ENCODE assay signal across 8 cellular contexts in genomic region chr19:7829561-7830271, GRCh38. TPM values are rescaled to one million over a fixed set of nuclear protein-coding genes. Genes with fewer than 3 reads are reported as not detected.
DNase-seq lines count a peak whose midpoint lies in the region; ATAC-seq and TF ChIP-seq lines count a peak whose summit lies in the region.

Gene EVI5L, plus strand, starts transcription at chr19:7830218. Its CDS starts 16,325 bp downstream, at chr19:7846543.

- ATAC-seq in GM18499 (IDR thresholded peaks at IDR 0.05; ENCODE audit: insufficient read depth, unreplicated experiment) (peak; percentile 85), HG02973 (IDR thresholded peaks at IDR 0.05; ENCODE audit: unreplicated experiment) (peak; percentile 77)

- TF ChIP-seq POLR2A in vagina (IDR thresholded peaks at IDR 0.05), result no peak

- no peaks in the 10 kb centered on the region for H3K36me3 ChIP-seq in vagina

- peak within 1 kb of the TSS; percentile 44 for H3K27ac ChIP-seq in vagina

- H3K4me1 ChIP-seq in vagina, result peaks cover 40% of the 10 kb centered on the region

- H3K4me3 ChIP-seq in vagina, result peak within 1 kb of the TSS; percentile 84 to 90

- no peak for TF ChIP-seq CTCF in vagina (IDR thresholded peaks at IDR 0.05)

- intact Hi-C loops in vagina (cut with DNase I), result no loop called here

- H3K27me3 ChIP-seq in vagina, result no peaks in the 10 kb centered on the region

- no peaks in the 10 kb centered on the region for H3K9me3 ChIP-seq in vagina

- DNase-seq in NCI-H1930 (lab: John Stamatoyannopoulos, UW), result peak; percentile 100
- DNase-seq in T-helper 9 cell, result peak; percentile 99
- peak; percentile 100 for DNase-seq in astrocyte of the hippocampus (ENCODE audit: low read depth, low spot score)
- peak; percentile 99 for DNase-seq in hepatic stellate cell (ENCODE audit: low spot score)
- DNase-seq in putamen (ENCODE audit: low spot score), result peak; percentile 100
- peak in 1 of 2 donors; percentile 100 for DNase-seq in vagina (ENCODE audit: extremely low spot score in 2 of 2)

RNA-seq across cellular contexts. Expression of gene EVI5L, which starts in this region (rescaled TPM):
- 17.2 TPM for total RNA-seq in vagina
